In genomic region chr1:38115251-38115650, GRCh38 we compare ENCODE assay signal across 27 cellular contexts.
"Had no signal": no experiment of that assay in that cellular context is flagged by ENCODE, and none has a peak within 500 bp of the region (broad histone marks: within the 10 kb centered on the region; RNA-seq: fewer than 3 reads in every experiment).

No MANE protein-coding gene starts in this region.

- H3K36me3 ChIP-seq: brain microvascular endothelial cell, SJSA1 had no signal

- ATAC-seq: activated CD8-positive, alpha-beta T cell treated with anti-CD3 and anti-CD28 coated beads, Interleukin-2, amount 10 ng/mL, durations not matched to agents 7 days and 5 days; activated naive CD4-positive, alpha-beta T cell treated with anti-CD3 and anti-CD28 coated beads, Interleukin-2, amount 50 U/mL, for 72 hours; activated naive CD8-positive, alpha-beta T cell treated with anti-CD3 and anti-CD28 coated beads, Interleukin-2, amount 50 U/mL, for 24 hours; WTC11 had no signal

- H3K9me3 Mint-ChIP-seq: activated naive CD4-positive, alpha-beta T cell treated with anti-CD3 and anti-CD28 coated beads, Interleukin-2, amount 50 U/mL, for 72 hours; T-helper 1 cell treated with Interleukin-12 subunit alpha and Interleukin-12 subunit beta and Interleukin-4 antibody, amounts not matched to agents 30 μg/mL and 1 μg/mL, for 36 hours had no signal

- H3K4me3 ChIP-seq: SJSA1 had no signal

- H3K36me3 Mint-ChIP-seq: activated naive CD4-positive, alpha-beta T cell treated with anti-CD3 and anti-CD28 coated beads, Interleukin-2, amount 50 U/mL, for 72 hours had no signal

- FAIRE-seq: astrocyte, RCC 7860 had no signal

- H3K27ac Mint-ChIP-seq: activated CD8-positive, alpha-beta T cell treated with anti-CD3 and anti-CD28 coated beads, Interleukin-2, amount 10 ng/mL, durations not matched to agents 7 days and 5 days; activated naive CD4-positive, alpha-beta T cell treated with anti-CD3 and anti-CD28 coated beads, Interleukin-2, amount 50 U/mL, for 72 hours; activated naive CD8-positive, alpha-beta T cell treated with anti-CD3 and anti-CD28 coated beads, Interleukin-2, amount 50 U/mL, for 24 hours; T-helper 1 cell treated with Interleukin-12 subunit alpha and Interleukin-12 subunit beta and Interleukin-4 antibody, amounts not matched to agents 30 μg/mL and 1 μg/mL, for 36 hours; WTC11 had no signal

- DNase-seq: activated CD4-positive, alpha-beta T cell treated with anti-CD3 and anti-CD28 coated beads for 48 hours; activated CD4-positive, alpha-beta T cell treated with anti-CD3 and anti-CD28 coated beads, Interleukin-2, amount 50 U/mL, for 4 hours; activated CD4-positive, CD25-positive, alpha-beta regulatory T cell treated with anti-CD3 and anti-CD28 coated beads, Interleukin-2, amount 50 U/mL, for 72 hours; activated CD8-positive, alpha-beta memory T cell treated with anti-CD3 and anti-CD28 coated beads, Interleukin-2, amount 50 U/mL, for 48 hours; activated CD8-positive, alpha-beta T cell treated with anti-CD3 and anti-CD28 coated beads, Interleukin-2, amount 10 ng/mL, durations not matched to agents 7 days and 5 days; activated naive CD4-positive, alpha-beta T cell; activated naive CD8-positive, alpha-beta T cell treated with anti-CD3 and anti-CD28 coated beads, Interleukin-2, amount 50 U/mL, for 24 hours; activated T-cell treated with anti-CD3 and anti-CD28 coated beads, Interleukin-2, amount 50 U/mL, for 1 hour; amniotic stem cell; brain microvascular endothelial cell; cerebellar nuclear complex; KG1; NCI-H1092 treated with DMSO at 0.1 percent for 48 hours; NCI-H1417 treated with DMSO at 0.1 percent for 48 hours; NCI-H1694; NCI-H2029; NCI-H2107; NCI-H345; NCI-H510A; SHP77; T-helper 9 cell had no signal

- H3K27me3 ChIP-seq: brain microvascular endothelial cell, SJSA1 had no signal

- H3K27ac ChIP-seq: brain microvascular endothelial cell, SJSA1 had no signal

- H3K9me3 ChIP-seq: SJSA1 had no signal

- H3K4me3 Mint-ChIP-seq: activated CD8-positive, alpha-beta T cell treated with anti-CD3 and anti-CD28 coated beads, Interleukin-2, amount 10 ng/mL, durations not matched to agents 7 days and 5 days; activated naive CD8-positive, alpha-beta T cell treated with anti-CD3 and anti-CD28 coated beads, Interleukin-2, amount 50 U/mL, for 24 hours; T-helper 1 cell treated with Interleukin-12 subunit alpha and Interleukin-12 subunit beta and Interleukin-4 antibody, amounts not matched to agents 30 μg/mL and 1 μg/mL, for 36 hours; WTC11 had no signal
